In the genomic region with DNA sequence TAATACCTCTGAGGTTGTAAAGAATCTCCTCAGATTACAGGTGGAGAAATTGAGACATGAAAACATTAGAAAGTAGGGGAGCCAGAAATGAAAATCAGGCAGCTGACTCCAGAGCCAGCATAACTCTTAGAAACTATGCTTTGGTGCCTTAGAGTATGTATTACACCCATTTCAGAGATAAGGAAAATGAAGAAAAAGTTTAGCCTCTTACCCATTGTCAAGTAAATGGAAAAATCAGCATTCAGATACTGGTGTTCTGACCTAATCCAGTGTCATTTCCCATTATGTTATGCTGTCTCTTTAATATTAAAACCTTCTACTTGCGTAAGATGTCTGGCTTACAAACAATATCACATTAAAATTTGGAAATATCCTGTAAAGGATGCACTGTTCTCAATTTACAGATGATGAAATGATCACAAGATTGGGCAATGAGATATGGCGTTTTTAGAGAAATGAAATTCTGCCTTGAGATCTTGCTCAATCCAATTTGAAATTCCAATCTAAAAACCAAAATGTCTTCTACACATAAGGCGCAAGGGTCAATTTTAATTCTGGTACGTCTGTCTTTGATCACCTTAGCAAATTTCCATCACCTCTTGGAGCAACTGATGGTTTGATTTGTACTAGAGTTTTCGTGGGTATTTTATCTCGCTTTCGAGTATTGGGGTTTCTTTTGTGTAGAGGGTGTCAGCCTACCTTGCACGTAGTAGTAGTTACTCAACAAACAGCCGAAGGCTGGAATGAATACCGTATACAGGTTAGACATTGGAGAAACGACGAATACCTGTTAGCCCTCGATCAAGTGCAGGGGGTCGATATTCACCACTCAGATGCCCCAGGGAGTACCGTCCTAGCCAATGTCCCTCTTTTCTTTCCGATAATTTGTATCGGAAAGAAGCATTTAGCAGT, we compare ENCODE assay signal across 8 cellular contexts. TPM values are rescaled to one million over a fixed set of nuclear protein-coding genes. Genes with fewer than 3 reads are reported as not detected.
DNase-seq lines count a peak whose midpoint lies in the region; ATAC-seq and TF ChIP-seq lines count a peak whose summit lies in the region.

No MANE protein-coding gene starts in this region.

- ATAC-seq in activated naive CD8-positive, alpha-beta T cell treated with anti-CD3 and anti-CD28 coated beads, Interleukin-2, amount 50 U/mL, for 24 hours, result no peak
- ATAC-seq in GM21529 (IDR thresholded peaks at IDR 0.05; ENCODE audit: unreplicated experiment) (no peak), HG03460 (IDR thresholded peaks at IDR 0.05; ENCODE audit: unreplicated experiment) (no peak)

- H3K36me3 ChIP-seq in BJ (ENCODE audit: control insufficient read depth, insufficient read depth, low read length) (no peaks in the 10 kb centered on the region), HUES64 (ENCODE audit: insufficient read depth, low read length) (no peaks in the 10 kb centered on the region), iPS-18a (ENCODE audit: control insufficient read depth, low read depth, low read length) (no peaks in the 10 kb centered on the region), spleen (peaks cover 0 to 12% (median under 1%) of the 10 kb centered on the region in 6 donors)

- H3K9me3 ChIP-seq in HUES64 (ENCODE audit: insufficient read depth, low read depth, low read length), result no peaks in the 10 kb centered on the region
- H3K9me3 ChIP-seq in iPS-18a (ENCODE audit: control insufficient read depth, low read depth, low read length), result no peaks in the 10 kb centered on the region
- H3K9me3 ChIP-seq in spleen, result peaks cover 0 to 24% (median 12%) of the 10 kb centered on the region in 8 donors

- TF ChIP-seq POLR2A in spleen (IDR thresholded peaks at IDR 0.05), result no peak

- peak overlapping the region; percentile 58 for H3K4me3 ChIP-seq in BJ (ENCODE audit: low read depth, low read length)
- peak overlapping the region; percentile 84 for H3K4me3 ChIP-seq in HUES64 (ENCODE audit: low read length)
- H3K4me3 ChIP-seq in iPS-18a (ENCODE audit: low read length), result peak overlapping the region; percentile 85
- H3K4me3 ChIP-seq in spleen, result peak overlapping the region; percentile 63 to 88 (median 74)

- no peaks in the 10 kb centered on the region for H3K27me3 ChIP-seq in BJ (ENCODE audit: control insufficient read depth, insufficient read depth, low read length)
- no peaks in the 10 kb centered on the region for H3K27me3 ChIP-seq in HUES64 (ENCODE audit: insufficient read depth, low read length)
- H3K27me3 ChIP-seq in iPS-18a (ENCODE audit: control insufficient read depth, insufficient read depth, low read length), result no peaks in the 10 kb centered on the region
- no peaks in the 10 kb centered on the region for H3K27me3 ChIP-seq in spleen (replicated peaks in 1 of 7)

- H3K9me3 Mint-ChIP-seq in activated naive CD8-positive, alpha-beta T cell treated with anti-CD3 and anti-CD28 coated beads, Interleukin-2, amount 50 U/mL, for 24 hours, result peaks cover 4% of the 10 kb centered on the region

- H3K36me3 Mint-ChIP-seq in activated naive CD8-positive, alpha-beta T cell treated with anti-CD3 and anti-CD28 coated beads, Interleukin-2, amount 50 U/mL, for 24 hours (ENCODE audit: low read depth), result peaks cover 19% of the 10 kb centered on the region

- POLR2A ChIA-PET in BJ (lab: Charles Lee), result interaction anchor here (0.6 kb wide), 1 partner anchor 620 kb away, joined by 3 read pairs; no protein-coding TSS in a partner anchor

- H3K4me1 ChIP-seq in HUES64 (ENCODE audit: insufficient read depth, low read length) (peaks cover 14% of the 10 kb centered on the region), iPS-18a (ENCODE audit: control insufficient read depth, low read depth, low read length) (peaks cover 13% of the 10 kb centered on the region), spleen (peaks cover 27 to 82% (median 59%) of the 10 kb centered on the region in 6 donors)

- DNase-seq in BJ (ENCODE audit: low read depth) (peak; percentile 28), spleen (no peak), amniotic stem cell (lab: John Stamatoyannopoulos, UW) (no peak)
- DNase-seq in activated naive CD8-positive, alpha-beta T cell treated with anti-CD3 and anti-CD28 coated beads, Interleukin-2, amount 50 U/mL, for 24 hours, result peak; percentile 14

- H3K27me3 Mint-ChIP-seq in activated naive CD8-positive, alpha-beta T cell treated with anti-CD3 and anti-CD28 coated beads, Interleukin-2, amount 50 U/mL, for 24 hours, result no peaks in the 10 kb centered on the region

- CTCF ChIA-PET in BJ (lab: Yijun Ruan, JAX), result interaction anchor here (0.5 to 1.3 kb wide), 2 partner anchors 12 to 50 kb away, joined by 4 read pairs; no protein-coding TSS in a partner anchor

- peak overlapping the region; percentile 94 for H3K27ac Mint-ChIP-seq in activated naive CD8-positive, alpha-beta T cell treated with anti-CD3 and anti-CD28 coated beads, Interleukin-2, amount 50 U/mL, for 24 hours

- WGBS in HUES64, result 13% methylated on average over 16 of the region's 17 CpGs
- WGBS in spleen, 5 donors, result 23 to 38% (median 35%) methylated on average over 17 of the region's 17 CpGs

- H3K27ac ChIP-seq in HUES64 (ENCODE audit: low read depth, low read length) (peak overlapping the region; percentile 98; the same call in 1 of the 2 replicates), iPS-18a (ENCODE audit: low read length) (peak overlapping the region; percentile 78), spleen (peak overlapping the region; percentile 98 to 99 (median 99))

- H3K9ac ChIP-seq in HUES64 (ENCODE audit: low read depth, low read length), result peak overlapping the region; percentile 90
- H3K9ac ChIP-seq in iPS-18a (ENCODE audit: low read length), result peak overlapping the region; percentile 84

- H3K4me1 Mint-ChIP-seq in activated naive CD8-positive, alpha-beta T cell treated with anti-CD3 and anti-CD28 coated beads, Interleukin-2, amount 50 U/mL, for 24 hours, result peaks cover 57% of the 10 kb centered on the region

- intact Hi-C loops in spleen (cut with DNase I; ENCODE audit: low total_unique reads), result no loop called here

- peak overlapping the region; percentile 92 for H3K4me3 Mint-ChIP-seq in activated naive CD8-positive, alpha-beta T cell treated with anti-CD3 and anti-CD28 coated beads, Interleukin-2, amount 50 U/mL, for 24 hours

- TF ChIP-seq CTCF in BJ (IDR thresholded peaks at IDR 0.05; ENCODE audit: insufficient read depth, low read depth, low read length) (no peak), spleen (IDR thresholded peaks at IDR 0.05 in 8 of 11, conservative IDR thresholded peaks at IDR 0.05 in 3 of 11) (no peak)

RNA-seq across cellular contexts. Expression of a gene that starts 0.9 kb away (rescaled TPM):
- polyA plus RNA-seq in BJ (2011; rRNA removed), result 0.20 and 0.51 TPM in 2 replicates
- 0.10 TPM in 1 of 2 replicates, not detected in the other for polyA minus RNA-seq in BJ (2011; rRNA and poly(A)+ RNA removed)
- not detected for polyA plus RNA-seq in HUES64 (2013, experiment 1 of 2)
- polyA plus RNA-seq in HUES64 (2013, experiment 2 of 2), result 0.51 TPM
- total RNA-seq in spleen, result under 1 TPM in 4 of 7 donors, not detected in 3; 0.34 to 0.76 (median 0.45) TPM
- under 1 TPM; 0.35 to 0.50 (median 0.37) TPM for polyA plus RNA-seq in spleen

RNA-seq across cellular contexts. Expression of a gene that starts 1.0 kb away (rescaled TPM):
- polyA plus RNA-seq in BJ (2011; rRNA removed) (62.9 and 107 TPM in 2 replicates), spleen (10 to 100 TPM; 17.9 to 22.6 (median 18.6) TPM)
- polyA minus RNA-seq in BJ (2011; rRNA and poly(A)+ RNA removed), result 22.2 and 25.3 TPM in 2 replicates
- 46.0 TPM for polyA plus RNA-seq in HUES64 (2013, experiment 1 of 2)
- 45.5 TPM for polyA plus RNA-seq in HUES64 (2013, experiment 2 of 2)
- 10 to 100 TPM; 42.6 to 60.3 (median 51.5) TPM for total RNA-seq in spleen

Comparison
In these comparisons a context has a peak if more than half of its experiments do, and no peak if none do; other contexts are left out.
1. DNase-seq: peak in BJ (single experiment) and activated naive CD8-positive, alpha-beta T cell treated with anti-CD3 and anti-CD28 coated beads, Interleukin-2, amount 50 U/mL, for 24 hours (single experiment); none in spleen (single experiment) and amniotic stem cell (single experiment).
2. Peak in every context shown above with its lines, with median percentiles within 50 percentile points of each other: H3K4me3 ChIP-seq and H3K27ac ChIP-seq.